Comparison of ENCODE assay signal across 11 cellular contexts in genomic region chr10:131257027-131257426, GRCh38. TPM values are rescaled to one million over a fixed set of nuclear protein-coding genes. Genes with fewer than 3 reads are reported as not detected.
"Had no signal": no experiment of that assay in that cellular context is flagged by ENCODE, and none has a peak within 500 bp of the region (broad histone marks: within the 10 kb centered on the region; RNA-seq: fewer than 3 reads in every experiment).

No MANE protein-coding gene starts in this region.

- DNase-seq: GM23248, GOT3, H7, HFFc6, IMR-90, KG1 had no signal

- ATAC-seq: HCT116, K562 had no signal

- H3K4me1 ChIP-seq: HAP-1 had no signal

- H3K9me3 ChIP-seq: HAP-1 had no signal

- H3K9ac ChIP-seq: GM23248 had no signal

- H3K36me3 ChIP-seq: HAP-1 had no signal

- H2AFZ ChIP-seq: GM23248 had no signal

- H3K4me3 ChIP-seq: GM23248, HAP-1, K562 had no signal

- H3K27ac ChIP-seq: GM23248 had no signal

RNA-seq across cellular contexts. Expression of gene TCERG1L, which starts 54.5 kb away (rescaled TPM):
- total RNA-seq: GM23248, H4, HT-29, IMR-90, K562 had no signal
- polyA plus RNA-seq: GM23248, IMR-90, K562 had no signal
